Comparison of ENCODE assay signal across 12 cellular contexts in the genomic region with DNA sequence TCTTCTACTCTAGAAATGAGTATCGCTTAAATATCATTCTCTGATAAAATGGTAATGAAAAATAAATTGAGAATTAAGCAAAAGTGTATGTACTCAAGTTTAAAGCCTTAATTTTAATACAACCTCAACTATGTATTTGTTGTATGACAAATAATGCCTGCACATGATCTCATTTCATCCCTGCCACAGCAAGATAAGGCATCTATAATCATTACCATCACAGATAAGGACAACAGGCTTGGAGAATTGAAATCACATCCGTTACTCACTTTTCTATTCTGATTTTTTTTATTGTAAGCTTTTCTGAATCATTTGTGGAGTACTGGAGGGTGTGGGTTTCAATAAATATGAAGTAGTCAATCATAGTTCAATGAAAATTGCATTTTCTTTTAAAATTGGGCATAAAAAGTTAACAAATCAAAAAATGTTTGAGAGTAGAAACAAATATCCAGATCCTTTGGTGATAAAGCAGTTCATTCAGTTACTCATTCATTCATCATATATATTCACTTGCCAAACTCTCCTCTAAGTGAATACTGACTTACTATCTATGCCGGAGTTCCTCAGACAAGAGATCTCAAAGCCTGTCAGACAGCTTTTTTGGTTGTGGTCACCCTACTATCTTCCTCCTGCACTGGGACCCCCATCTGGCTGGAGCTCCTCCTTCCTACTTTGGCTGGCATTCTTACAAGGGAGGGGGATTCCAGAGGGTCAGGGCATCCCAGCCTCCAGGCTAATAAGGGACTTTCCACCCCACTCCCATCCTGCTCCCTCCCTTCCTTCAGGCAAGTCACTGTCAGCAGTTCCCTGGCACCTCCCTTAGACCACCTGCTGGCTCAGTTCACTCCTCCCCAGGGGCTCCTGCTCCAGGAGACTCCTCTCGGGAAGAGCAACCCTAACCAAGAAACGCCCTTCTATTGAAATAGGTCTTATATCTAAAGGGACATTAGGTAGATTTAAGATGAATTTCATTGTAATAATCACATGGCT.
A peak's percentile ranks its signal among the peaks of the same experiment; 100 is the strongest.
DNase-seq lines count a peak whose midpoint lies in the region; ATAC-seq and TF ChIP-seq lines count a peak whose summit lies in the region.
"Had no signal": no experiment of that assay in that cellular context is flagged by ENCODE, and none has a peak within 500 bp of the region (broad histone marks: within the 10 kb centered on the region; RNA-seq: fewer than 3 reads in every experiment).

No MANE protein-coding gene starts in this region.

- TF ChIP-seq EP300 in Ishikawa (IDR thresholded peaks at IDR 0.05; ENCODE audit: borderline replicate concordance): no peak

- H3K27ac Mint-ChIP-seq in Caco-2 (ENCODE audit: unreplicated experiment) (peak overlapping the region; percentile 67), neural progenitor cell (peak overlapping the region; percentile 75)
- H3K27ac Mint-ChIP-seq: activated naive CD4-positive, alpha-beta T cell treated with anti-CD3 and anti-CD28 coated beads, Interleukin-2, amount 50 U/mL, for 72 hours; B cell had no signal

- no peak overlapping the region for H3K4me2 ChIP-seq in neural progenitor cell

- intact Hi-C loops in Caco-2 (cut with micrococcal nuclease; ENCODE audit: unreplicated experiment): no loop called here

- TF ChIP-seq CTCF in Caco-2 (IDR thresholded peaks at IDR 0.05; ENCODE audit: insufficient read depth in 1 of 2, low read depth in 1 of 2, low read length in 1 of 2, severe bottlenecking in 1 of 2, unreplicated experiment in 1 of 2) (no peak), neural progenitor cell (IDR thresholded peaks at IDR 0.05) (no peak), coronary artery (IDR thresholded peaks at IDR 0.05) (no peak)

- H3K9ac ChIP-seq in neural progenitor cell: no peak overlapping the region

- CTCF ChIA-PET in Caco-2 (lab: Charles Lee): no interaction called here

- H4K20me1 ChIP-seq in neural progenitor cell (ENCODE audit: low read depth): no peaks in the 10 kb centered on the region

- H3F3A ChIP-seq in neural progenitor cell (ENCODE audit: low read depth): no peaks in the 10 kb centered on the region

- H3K4me3 Mint-ChIP-seq in Caco-2 (ENCODE audit: unreplicated experiment) (no peak overlapping the region), neural progenitor cell (no peak overlapping the region)
- H3K4me3 Mint-ChIP-seq: B cell; central memory CD8-positive, alpha-beta T cell had no signal

- H3K36me3 ChIP-seq in Caco-2 (ENCODE audit: control insufficient read depth, insufficient read depth, low read length): no peaks in the 10 kb centered on the region
- H3K36me3 ChIP-seq in neural progenitor cell: no peaks in the 10 kb centered on the region
- H3K36me3 ChIP-seq: vagina had no signal

- H3K4me1 ChIP-seq in Caco-2 (peaks cover 50% of the 10 kb centered on the region), neural progenitor cell (peaks cover 28% of the 10 kb centered on the region)
- H3K4me1 ChIP-seq: vagina had no signal

- H3K4me3 ChIP-seq in Caco-2 (ENCODE audit: low read depth, low read length) (no peak overlapping the region), neural progenitor cell (no peak overlapping the region), coronary artery (no peak overlapping the region)
- H3K4me3 ChIP-seq: vagina had no signal

- BruUV-seq in Caco-2 (replicated peaks; lab: Mats Ljungman, UMichigan): no TSS peak

- DNase-seq in Caco-2: no peak
- DNase-seq in ecto neural progenitor cell (ENCODE audit: low spot score): peak; percentile 50
- peak; percentile 10 for DNase-seq in neural progenitor cell (ENCODE audit: low spot score)
- no peak for DNase-seq in activated T-cell treated with anti-CD3 and anti-CD28 coated beads, Interleukin-2, amount 50 U/mL, for 1 hour
- no peak for DNase-seq in coronary artery (ENCODE audit: low spot score)

- H3K36me3 Mint-ChIP-seq in Caco-2 (ENCODE audit: insufficient read depth, unreplicated experiment): no peaks in the 10 kb centered on the region
- H3K36me3 Mint-ChIP-seq in neural progenitor cell: peaks cover 39% of the 10 kb centered on the region
- H3K36me3 Mint-ChIP-seq: activated naive CD4-positive, alpha-beta T cell treated with anti-CD3 and anti-CD28 coated beads, Interleukin-2, amount 50 U/mL, for 72 hours had no signal

- H3K27ac ChIP-seq in neural progenitor cell: no peak overlapping the region
- H3K27ac ChIP-seq in coronary artery: no peak overlapping the region
- H3K27ac ChIP-seq: vagina had no signal

- H3K79me2 ChIP-seq in neural progenitor cell (ENCODE audit: low read depth): no peaks in the 10 kb centered on the region

- H2AFZ ChIP-seq in neural progenitor cell (replicated peaks): no peak overlapping the region

- peaks cover 25% of the 10 kb centered on the region for H3K4me1 Mint-ChIP-seq in Caco-2 (ENCODE audit: low read depth, unreplicated experiment)
- H3K4me1 Mint-ChIP-seq in neural progenitor cell: peaks cover 70% of the 10 kb centered on the region
- H3K4me1 Mint-ChIP-seq: central memory CD8-positive, alpha-beta T cell had no signal

- no peaks in the 10 kb centered on the region for H3K27me3 ChIP-seq in Caco-2 (replicated peaks; ENCODE audit: control insufficient read depth, insufficient read depth, low read length)
- H3K27me3 ChIP-seq in neural progenitor cell: no peaks in the 10 kb centered on the region
- H3K27me3 ChIP-seq: vagina had no signal

- H3K27me3 Mint-ChIP-seq in Caco-2 (ENCODE audit: insufficient read depth, unreplicated experiment): no peaks in the 10 kb centered on the region
- no peaks in the 10 kb centered on the region for H3K27me3 Mint-ChIP-seq in neural progenitor cell (ENCODE audit: insufficient read depth, low read depth)

- H3K9me3 ChIP-seq in Caco-2 (0 out of 2 replicates have a peak, but pooled peaks cover 4% of the 10 kb centered on the region), neural progenitor cell (ENCODE audit: low read depth) (no peaks in the 10 kb centered on the region)
- H3K9me3 ChIP-seq: vagina had no signal

- no peak for TF ChIP-seq RAD21 in Ishikawa (IDR thresholded peaks at IDR 0.05; ENCODE audit: low read depth)

- H3K9me3 Mint-ChIP-seq in Caco-2 (ENCODE audit: unreplicated experiment) (peaks cover 10% of the 10 kb centered on the region), neural progenitor cell (no peaks in the 10 kb centered on the region)
- H3K9me3 Mint-ChIP-seq: activated naive CD4-positive, alpha-beta T cell treated with anti-CD3 and anti-CD28 coated beads, Interleukin-2, amount 50 U/mL, for 72 hours; central memory CD8-positive, alpha-beta T cell had no signal

- POLR2A ChIA-PET in Caco-2 (lab: Charles Lee): no interaction called here

- no peak for ATAC-seq in HG03039 (IDR thresholded peaks at IDR 0.05; ENCODE audit: unreplicated experiment)
- no peak for ATAC-seq in GM18858 (IDR thresholded peaks at IDR 0.05; ENCODE audit: unreplicated experiment)
- ATAC-seq: activated naive CD4-positive, alpha-beta T cell treated with anti-CD3 and anti-CD28 coated beads, Interleukin-2, amount 50 U/mL, for 72 hours had no signal

TF ChIP-seq in Ishikawa, 13 proteins besides CTCF, POLR2A, EP300 and RAD21:
- TF ChIP-seq NFIC (IDR thresholded peaks at IDR 0.05) (0 out of 2 replicates have a peak, but pooled peaks have one; percentile 16), CREB1 (IDR thresholded peaks at IDR 0.05; ENCODE audit: low read depth) (no peak)

Comparison
In these comparisons a context has a peak if more than half of its experiments do, and no peak if none do; other contexts are left out.
1. DNase-seq: peak in ecto neural progenitor cell (single experiment) and neural progenitor cell (single experiment); none in Caco-2 (0 of 2), activated T-cell treated with anti-CD3 and anti-CD28 coated beads, Interleukin-2, amount 50 U/mL, for 1 hour (single experiment) and coronary artery (single experiment).